Comparison of ENCODE assay signal across 8 cellular contexts in the genomic region with DNA sequence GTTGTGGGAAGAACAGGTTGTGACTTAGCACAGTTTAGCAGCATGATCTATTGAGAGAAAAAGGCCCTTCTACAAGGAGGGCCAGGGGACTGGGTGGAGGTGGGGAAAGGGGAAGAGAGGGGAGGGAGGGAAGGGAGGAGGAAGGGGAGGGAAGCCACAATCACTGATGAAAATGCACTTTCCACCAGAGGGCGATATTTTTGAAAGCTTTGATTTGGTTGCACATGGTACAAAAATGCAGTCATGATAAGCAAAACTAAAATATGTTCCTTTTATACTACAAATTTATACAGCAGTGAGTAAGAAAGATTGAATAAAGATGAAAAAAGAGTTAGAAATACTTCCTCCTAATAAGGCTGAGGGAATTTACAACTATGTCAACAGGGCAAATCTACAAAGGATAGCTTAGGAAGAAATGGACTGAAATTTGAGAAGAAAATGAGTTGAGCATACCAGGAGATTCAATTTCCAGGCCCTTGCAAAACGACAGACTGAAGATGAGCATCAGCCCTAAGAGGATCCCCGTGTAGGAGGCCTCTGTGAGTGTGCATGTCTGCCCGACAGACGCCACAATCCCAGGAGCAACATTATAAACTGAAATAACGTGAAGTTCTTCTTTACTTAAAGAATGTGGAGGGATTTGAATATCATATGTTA. TPM values are rescaled to one million over a fixed set of nuclear protein-coding genes. Genes with fewer than 3 reads are reported as not detected.
DNase-seq lines count a peak whose midpoint lies in the region; ATAC-seq and TF ChIP-seq lines count a peak whose summit lies in the region.

No MANE protein-coding gene starts in this region.

- DNase-seq in left ventricle myocardium inferior (no peak), left cardiac atrium (no peak), NT2/D1 (ENCODE audit: low read depth, low spot score) (peak; percentile 38), colonic mucosa (peak; percentile 31), mucosa of gallbladder (ENCODE audit: low spot score) (peak; percentile 36), posterior cingulate gyrus (no peak), occipital lobe (lab: John Stamatoyannopoulos, UW) (no peak)

- H3K36me3 ChIP-seq in left ventricle myocardium inferior (peaks cover 68% of the 10 kb centered on the region), NT2/D1 (ENCODE audit: insufficient read depth, insufficient read length, low read length) (peaks cover 9% of the 10 kb centered on the region), colonic mucosa (peaks cover 5% of the 10 kb centered on the region)

- H3K27ac ChIP-seq in left ventricle myocardium inferior (replicated peaks) (no peak overlapping the region), colonic mucosa (no peak overlapping the region)

- intact Hi-C loops in left ventricle myocardium inferior (cut with micrococcal nuclease), result no loop called here
- intact Hi-C loops in left cardiac atrium (cut with DNase I), result loop anchor here in 1 of 2 donors (5.0 kb wide), 2 partner anchors 46 to 391 kb away; no protein-coding TSS in a partner anchor
- intact Hi-C loops in colonic mucosa (cut with DNase I), result loop anchor here (5.0 kb wide), 2 partner anchors 46 to 391 kb away; no protein-coding TSS in a partner anchor
- intact Hi-C loops in posterior cingulate gyrus (cut with DNase I), result loop anchor here (10.0 kb wide), 1 partner anchor 388 kb away; no protein-coding TSS in a partner anchor

- no peaks in the 10 kb centered on the region for H3K27me3 ChIP-seq in left ventricle myocardium inferior (ENCODE audit: low read depth)
- no peaks in the 10 kb centered on the region for H3K27me3 ChIP-seq in NT2/D1 (ENCODE audit: insufficient read depth, insufficient read length)
- no peaks in the 10 kb centered on the region for H3K27me3 ChIP-seq in colonic mucosa

- peak; percentile 64 for TF ChIP-seq CTCF in left ventricle myocardium inferior (IDR thresholded peaks at IDR 0.05; ENCODE audit: borderline replicate concordance)
- peak; percentile 41 for TF ChIP-seq CTCF in colonic mucosa (IDR thresholded peaks at IDR 0.05)

- no peaks in the 10 kb centered on the region for H3K4me1 ChIP-seq in left ventricle myocardium inferior
- no peaks in the 10 kb centered on the region for H3K4me1 ChIP-seq in NT2/D1 (ENCODE audit: insufficient read depth, insufficient read length)
- H3K4me1 ChIP-seq in colonic mucosa, result no peaks in the 10 kb centered on the region

- ATAC-seq in left cardiac atrium (no peak), HG02981 (IDR thresholded peaks at IDR 0.05; ENCODE audit: unreplicated experiment) (peak; percentile 59)

- H3K9ac ChIP-seq in NT2/D1 (ENCODE audit: insufficient read length, low read depth) (no peak overlapping the region), colonic mucosa (ENCODE audit: low read depth in 2 of 2, low read length in 2 of 2) (no peak overlapping the region)

- no peak overlapping the region for H3K4me3 ChIP-seq in left ventricle myocardium inferior
- H3K4me3 ChIP-seq in NT2/D1 (ENCODE audit: insufficient read length, low read depth), result no peak overlapping the region
- no peak overlapping the region for H3K4me3 ChIP-seq in colonic mucosa

- H3K9me3 ChIP-seq in left ventricle myocardium inferior (replicated peaks) (peaks cover 9% of the 10 kb centered on the region), NT2/D1 (ENCODE audit: insufficient read depth, low read length) (no peaks in the 10 kb centered on the region), colonic mucosa (no peaks in the 10 kb centered on the region)

RNA-seq across cellular contexts. Expression of a gene that starts 17.2 kb away (rescaled TPM):
- 9.8 TPM for total RNA-seq in left ventricle myocardium inferior
- total RNA-seq in left cardiac atrium, result 10 to 100 TPM; 13.8 to 14.0 TPM
- 100 to 1,000 TPM; 116 to 139 TPM for total RNA-seq in colonic mucosa
- 196 TPM for total RNA-seq in mucosa of gallbladder
- 87.8 TPM for total RNA-seq in occipital lobe

RNA-seq across cellular contexts. Expression of a gene that starts 18.1 kb away (rescaled TPM):
- total RNA-seq in left ventricle myocardium inferior (68.0 TPM), left cardiac atrium (10 to 100 TPM; 53.3 to 61.7 TPM), colonic mucosa (100 to 1,000 TPM in 1 of 2 donors, 10 to 100 TPM in 1; 92.5 to 106 TPM), mucosa of gallbladder (95.0 TPM), occipital lobe (101 TPM)

RNA-seq across cellular contexts. Expression of a gene that starts 41.3 kb away (rescaled TPM):
- total RNA-seq in left ventricle myocardium inferior, result 1.1 TPM
- total RNA-seq in left cardiac atrium, result under 1 TPM; 0.68 to 0.80 TPM
- total RNA-seq in colonic mucosa, result 1 to 10 TPM in 1 of 2 donors, under 1 TPM in 1; 0.72 to 3.3 TPM
- 69.5 TPM for total RNA-seq in mucosa of gallbladder
- total RNA-seq in occipital lobe, result 2.0 TPM

Comparison
In these comparisons a context has a peak if more than half of its experiments do, and no peak if none do; other contexts are left out.
1. DNase-seq: peak in NT2/D1 (single experiment), colonic mucosa (single experiment) and mucosa of gallbladder (single experiment); none in left ventricle myocardium inferior (single experiment), left cardiac atrium (single experiment), posterior cingulate gyrus (0 of 10) and occipital lobe (single experiment).
2. RNA of a gene that starts 41.3 kb away (total RNA-seq): 69.5 TPM in mucosa of gallbladder (single experiment); 0.72 to 3.3 TPM in colonic mucosa, 2.0 TPM in occipital lobe (single experiment), 1.1 TPM in left ventricle myocardium inferior (single experiment) and 0.68 to 0.80 TPM in left cardiac atrium; every median in the first group is over 10 times any median in the second.